8 cellular contexts compared by ENCODE assay signal in the genomic region with DNA sequence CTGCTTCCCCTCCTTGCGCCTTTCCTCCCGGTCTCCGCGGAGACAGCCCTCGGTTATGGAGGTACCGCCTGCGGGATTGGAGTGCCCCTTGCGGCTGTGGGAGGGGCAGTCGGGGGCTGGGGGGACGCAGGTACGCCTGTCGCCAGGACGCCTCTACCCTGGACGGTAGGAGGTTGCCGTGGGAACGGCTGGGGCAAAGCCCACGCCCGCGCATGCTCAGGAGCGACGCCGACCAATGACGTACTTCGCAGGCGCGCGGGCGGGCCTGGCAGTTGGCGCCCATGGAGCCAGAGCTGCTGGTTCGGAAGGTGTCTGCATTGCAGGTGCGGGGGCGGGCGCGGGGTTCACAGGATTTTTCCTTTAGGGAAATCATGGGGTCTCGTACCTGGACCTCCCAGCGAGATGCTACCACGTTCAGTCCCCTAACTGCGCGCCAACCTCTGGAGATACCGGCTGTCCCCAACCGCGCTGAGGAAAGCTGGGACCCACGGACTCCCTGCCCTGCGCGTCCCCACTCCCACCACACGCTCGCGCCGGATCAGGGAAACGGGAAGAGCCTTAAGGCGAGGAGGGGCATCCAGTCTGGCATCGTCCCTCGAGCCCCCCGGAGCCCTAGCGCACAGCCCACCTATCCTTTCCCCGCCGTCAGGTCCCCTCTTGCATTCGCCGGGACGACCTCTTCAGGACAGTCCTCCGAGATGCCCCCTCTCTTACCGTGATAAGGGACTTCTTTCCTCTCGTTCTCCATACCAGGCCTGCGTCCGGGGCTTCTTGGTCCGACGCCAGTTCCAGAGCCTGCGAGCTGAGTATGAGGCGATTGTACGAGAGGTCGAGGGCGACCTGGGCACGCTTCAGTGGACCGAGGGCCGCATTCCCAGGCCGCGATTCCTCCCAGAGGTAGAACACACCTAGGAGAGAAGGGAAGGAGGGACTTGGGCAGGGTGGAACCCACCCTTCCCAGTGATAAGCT. TPM values are rescaled to one million over a fixed set of nuclear protein-coding genes. Genes with fewer than 3 reads are reported as not detected.
DNase-seq lines count a peak whose midpoint lies in the region; ATAC-seq and FAIRE-seq lines count a peak whose summit lies in the region.

A gene (plus strand): TSS at position 271 of the 970 bp plus-strand sequence. CDS start 11 bp downstream, at position 282.

- H3K36me3 Mint-ChIP-seq in CD4-positive, CD25-positive, alpha-beta regulatory T cell: no peaks in the 10 kb centered on the region

- H3K36me3 ChIP-seq in CD4-positive, CD25-positive, alpha-beta regulatory T cell (ENCODE audit: control insufficient read depth, insufficient read depth, low read length): no peaks in the 10 kb centered on the region
- H3K36me3 ChIP-seq in SJSA1 (peaks cover 20% of the 10 kb centered on the region), neuron (ENCODE audit: insufficient read depth, low read length) (peaks cover 9% of the 10 kb centered on the region), stomach smooth muscle (ENCODE audit: control insufficient read depth in 2 of 2, insufficient read depth in 2 of 2, low read length in 2 of 2) (peaks cover 0 to 3% of the 10 kb centered on the region in 2 donors)

- H2AFZ ChIP-seq in neuron (ENCODE audit: low read depth, low read length): no peak within 1 kb of the TSS

- no peaks in the 10 kb centered on the region for H3K9me3 ChIP-seq in CD4-positive, CD25-positive, alpha-beta regulatory T cell (ENCODE audit: control insufficient read depth in 2 of 2, low read length in 2 of 2)
- H3K9me3 ChIP-seq in SJSA1 (replicated peaks) (no peaks in the 10 kb centered on the region), neuron (ENCODE audit: low read length) (no peaks in the 10 kb centered on the region), stomach smooth muscle (ENCODE audit: control insufficient read depth in 2 of 2, low read length in 2 of 2) (no peaks in the 10 kb centered on the region)

- no peaks in the 10 kb centered on the region for H3K27me3 ChIP-seq in CD4-positive, CD25-positive, alpha-beta regulatory T cell (ENCODE audit: control insufficient read depth, insufficient read depth, low read length)
- H3K27me3 ChIP-seq in SJSA1 (replicated peaks) (no peaks in the 10 kb centered on the region), neuron (ENCODE audit: insufficient read depth, low read length) (no peaks in the 10 kb centered on the region), stomach smooth muscle (ENCODE audit: control insufficient read depth in 1 of 2, insufficient read depth in 2 of 2, low read length in 2 of 2) (no peaks in the 10 kb centered on the region)

- peak within 1 kb of the TSS; percentile 75 to 92 (median 92) for H3K27ac Mint-ChIP-seq in CD4-positive, CD25-positive, alpha-beta regulatory T cell

- H3K4me1 Mint-ChIP-seq in CD4-positive, CD25-positive, alpha-beta regulatory T cell: peaks cover 0 to 42% (median 23%) of the 10 kb centered on the region in 4 donors

- FAIRE-seq in frontal cortex (lab: Jason Lieb, UNC): no peak

- peak within 1 kb of the TSS; percentile 65 for H3K4me3 ChIP-seq in CD4-positive, CD25-positive, alpha-beta regulatory T cell (ENCODE audit: low read depth, low read length)
- H3K4me3 ChIP-seq in SJSA1 (peak within 1 kb of the TSS; percentile 55), neuron (ENCODE audit: low read length) (peak within 1 kb of the TSS; percentile 65), stomach smooth muscle (ENCODE audit: low read length in 2 of 2) (peak within 1 kb of the TSS; percentile 84 to 86)

- ATAC-seq in CD4-positive, CD25-positive, alpha-beta regulatory T cell (ENCODE audit: low read depth in 2 of 2): peak; percentile 66 to 67
- peak; percentile 55 for ATAC-seq in GM21515 (IDR thresholded peaks at IDR 0.05; ENCODE audit: unreplicated experiment)

- peaks cover 37% of the 10 kb centered on the region for H3K4me1 ChIP-seq in CD4-positive, CD25-positive, alpha-beta regulatory T cell (ENCODE audit: control insufficient read depth, insufficient read depth, low read length, poor library complexity, severe bottlenecking)
- H3K4me1 ChIP-seq in SJSA1 (replicated peaks) (peaks cover 26% of the 10 kb centered on the region), neuron (ENCODE audit: insufficient read depth, low read length) (peaks cover 9% of the 10 kb centered on the region), stomach smooth muscle (ENCODE audit: control insufficient read depth, insufficient read depth, low read length) (peaks cover 32% of the 10 kb centered on the region)

- H3K27ac ChIP-seq in CD4-positive, CD25-positive, alpha-beta regulatory T cell (ENCODE audit: insufficient read depth, low read length, poor library complexity, severe bottlenecking): peak within 1 kb of the TSS; percentile 60
- H3K27ac ChIP-seq in SJSA1 (peak within 1 kb of the TSS; percentile 64), stomach smooth muscle (ENCODE audit: low read length) (no peak within 1 kb of the TSS)

- DNase-seq in CD4-positive, CD25-positive, alpha-beta regulatory T cell: peak; percentile 83 to 87 (median 84)
- DNase-seq in MV-4-11 (lab: John Stamatoyannopoulos, UW) (peak; percentile 69), SJSA1 (ENCODE audit: low read depth in 1 of 2, low spot score in 2 of 2) (peak; percentile 71 to 85), frontal cortex (ENCODE audit: low spot score in 2 of 2) (peak; percentile 83 to 95)
- peak; percentile 84 for DNase-seq in activated naive CD4-positive, alpha-beta T cell treated with Interleukin-2 at 50 U/mL for 16 hours

- H3K9ac ChIP-seq in stomach smooth muscle (ENCODE audit: low read length in 2 of 2): peak within 1 kb of the TSS; percentile 90 to 92

- peak within 1 kb of the TSS; percentile 86 to 96 (median 93) for H3K4me3 Mint-ChIP-seq in CD4-positive, CD25-positive, alpha-beta regulatory T cell

- no peaks in the 10 kb centered on the region for H3K27me3 Mint-ChIP-seq in CD4-positive, CD25-positive, alpha-beta regulatory T cell

- H3K9me3 Mint-ChIP-seq in CD4-positive, CD25-positive, alpha-beta regulatory T cell: no peaks in the 10 kb centered on the region

RNA-seq across cellular contexts. Expression of the gene that starts here (rescaled TPM):
- total RNA-seq in CD4-positive, CD25-positive, alpha-beta regulatory T cell: 2.7 TPM
- polyA plus RNA-seq in CD4-positive, CD25-positive, alpha-beta regulatory T cell: 1 to 10 TPM in 3 of 4 donors, under 1 TPM in 1; 0.68 to 1.8 (median 1.5) TPM
- 4.4 and 5.6 TPM in 2 replicates for total RNA-seq in SJSA1 (2014; rRNA removed; shearing (Covaris generic))
- total RNA-seq in frontal cortex: 3.3 TPM
